22 cellular contexts compared by ENCODE assay signal in genomic region chr11:27600656-27601055, GRCh38.
DNase-seq lines count a peak whose midpoint lies in the region; ATAC-seq lines count a peak whose summit lies in the region.
"Had no signal": no experiment of that assay in that cellular context is flagged by ENCODE, and none has a peak within 500 bp of the region (broad histone marks: within the 10 kb centered on the region; RNA-seq: fewer than 3 reads in every experiment).

No MANE protein-coding gene starts in this region.

- ATAC-seq in HG02763 (IDR thresholded peaks at IDR 0.05; ENCODE audit: unreplicated experiment) = no peak
- ATAC-seq: HCT116, Panc1 had no signal

- DNase-seq in DMS 273 (lab: John Stamatoyannopoulos, UW; ENCODE audit: unreplicated experiment) (peak; percentile 2), DMS 273 treated with DMSO at 0.1 percent for 48 hours (lab: John Stamatoyannopoulos, UW) (no peak), NCI-H526 treated with DMSO at 0.1 percent for 48 hours (lab: John Stamatoyannopoulos, UW) (peak; percentile 7), astrocyte of the hippocampus (ENCODE audit: low read depth, low spot score) (peak; percentile 7), SKM-1 (lab: John Stamatoyannopoulos, UW; ENCODE audit: unreplicated experiment) (no peak), superior temporal gyrus (ENCODE audit: extremely low spot score) (no peak), NAMALWA (ENCODE audit: low spot score) (no peak)
- DNase-seq: ACHN; CD4-positive, alpha-beta T cell; COR-L47; DMS153; MM.1S; NCI-H1092; NCI-H146; NCI-H2029; NCI-H2171; NCI-H345; NCI-H524 treated with DMSO at 0.1 percent for 48 hours; SJCRH30 had no signal

Comparison
In these comparisons a context has a peak if more than half of its experiments do, and no peak if none do; other contexts are left out.
1. DNase-seq: peak in DMS 273 (single experiment), NCI-H526 treated with DMSO at 0.1 percent for 48 hours (single experiment) and astrocyte of the hippocampus (single experiment); none in DMS 273 treated with DMSO at 0.1 percent for 48 hours (single experiment), SKM-1 (single experiment), superior temporal gyrus (single experiment) and NAMALWA (single experiment).